In the genomic region with DNA sequence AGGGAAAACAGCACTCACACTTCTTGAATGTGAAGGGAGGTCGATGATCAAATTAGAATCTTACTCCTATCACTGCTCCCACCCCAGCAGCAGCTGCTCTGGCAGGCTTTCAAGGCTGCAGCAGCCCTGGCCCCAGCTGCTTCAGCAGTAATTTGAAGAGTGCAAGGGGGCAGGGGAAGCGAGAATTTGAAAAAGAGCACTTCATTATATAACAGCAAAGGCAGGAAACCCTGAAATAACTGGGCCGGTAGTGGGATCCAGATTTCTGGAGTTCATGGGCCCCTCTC, we compare ENCODE assay signal across 9 cellular contexts.
A peak's percentile ranks its signal among the peaks of the same experiment; 100 is the strongest.
DNase-seq lines count a peak whose midpoint lies in the region; ATAC-seq and TF ChIP-seq lines count a peak whose summit lies in the region.
"Had no signal": no experiment of that assay in that cellular context is flagged by ENCODE, and none has a peak within 500 bp of the region (broad histone marks: within the 10 kb centered on the region; RNA-seq: fewer than 3 reads in every experiment).

No MANE protein-coding gene starts in this region.

- peak; percentile 29 for DNase-seq in ELR (ENCODE audit: low read depth)
- DNase-seq in NCI-H69 (lab: John Stamatoyannopoulos, UW): peak; percentile 44
- peak; percentile 57 to 75 for DNase-seq in foreskin fibroblast
- DNase-seq in pons (ENCODE audit: low spot score): peak; percentile 28
- DNase-seq in NCI-H1417 treated with DMSO at 0.1 percent for 48 hours (lab: John Stamatoyannopoulos, UW): no peak
- DNase-seq: activated B cell treated with CpG ODN at 0.5 μM for 24 hours had no signal

- no peak for TF ChIP-seq CTCF in foreskin fibroblast (IDR thresholded peaks at IDR 0.05; ENCODE audit: low read depth, low read length)

- H3K4me3 ChIP-seq in foreskin fibroblast (ENCODE audit: low read depth in 1 of 2, low read length in 2 of 2): peak overlapping the region in 1 of 2 donors; percentile 24

- ATAC-seq in GM21381 (IDR thresholded peaks at IDR 0.05; ENCODE audit: unreplicated experiment): no peak
- no peak for ATAC-seq in GM21528 (IDR thresholded peaks at IDR 0.05; ENCODE audit: low FRiP score, unreplicated experiment)
- no peak for ATAC-seq in GM18907 (IDR thresholded peaks at IDR 0.05; ENCODE audit: unreplicated experiment)
